In genomic region chr17:143785-144281, GRCh38 we compare ENCODE assay signal across 9 cellular contexts. TPM values are rescaled to one million over a fixed set of nuclear protein-coding genes. Genes with fewer than 3 reads are reported as not detected.
DNase-seq lines count a peak whose midpoint lies in the region; ATAC-seq and TF ChIP-seq lines count a peak whose summit lies in the region.
"Had no signal": no experiment of that assay in that cellular context is flagged by ENCODE, and none has a peak within 500 bp of the region (broad histone marks: within the 10 kb centered on the region; RNA-seq: fewer than 3 reads in every experiment).

No MANE protein-coding gene starts in this region.

- H3K36me3 ChIP-seq in endodermal cell (ENCODE audit: control insufficient read depth, insufficient read depth, low read length) (no peaks in the 10 kb centered on the region), mucosa of descending colon (ENCODE audit: low read depth) (no peaks in the 10 kb centered on the region)

- intact Hi-C loops in mucosa of descending colon (cut with DNase I, micrococcal nuclease): no loop called here

- no peaks in the 10 kb centered on the region for H3K4me1 ChIP-seq in endodermal cell (ENCODE audit: control insufficient read depth, insufficient read depth, low read length)
- no peaks in the 10 kb centered on the region for H3K4me1 ChIP-seq in mucosa of descending colon (ENCODE audit: low read depth)

- H3K4me3 ChIP-seq in endodermal cell (ENCODE audit: low read length): no peak overlapping the region
- H3K4me3 ChIP-seq in mucosa of descending colon: no peak overlapping the region

- WGBS in endodermal cell (ENCODE audit: insufficient coverage in 1 of 2, insufficient read length in 1 of 2), 2 experiments: 7 to 11% methylated on average over 16 to 44 of the region's 44 CpGs

- H3K9me3 ChIP-seq in endodermal cell (ENCODE audit: control insufficient read depth, low read length) (no peaks in the 10 kb centered on the region), mucosa of descending colon (no peaks in the 10 kb centered on the region)

- peaks cover 4% of the 10 kb centered on the region for H3K27me3 Mint-ChIP-seq in endodermal cell (ENCODE audit: insufficient read depth)
- H3K27me3 Mint-ChIP-seq: activated naive CD8-positive, alpha-beta T cell had no signal

- H3K4me1 Mint-ChIP-seq in endodermal cell: no peaks in the 10 kb centered on the region

- TF ChIP-seq CTCF in endodermal cell (conservative IDR thresholded peaks at IDR 0.05) (peak; percentile 88), mucosa of descending colon (IDR thresholded peaks at IDR 0.05) (peak; percentile 99)

- H3K36me3 Mint-ChIP-seq in endodermal cell (ENCODE audit: low read depth): no peaks in the 10 kb centered on the region
- H3K36me3 Mint-ChIP-seq: activated naive CD8-positive, alpha-beta T cell had no signal

- H3K27ac Mint-ChIP-seq in endodermal cell: no peak overlapping the region
- H3K27ac Mint-ChIP-seq: activated naive CD8-positive, alpha-beta T cell had no signal

- ATAC-seq in HG02885 (IDR thresholded peaks at IDR 0.05; ENCODE audit: poor library complexity, unreplicated experiment) (peak; percentile 71), mucosa of descending colon (peak; percentile 99), GM21737 (IDR thresholded peaks at IDR 0.05; ENCODE audit: unreplicated experiment) (no peak)

- no peak overlapping the region for H3K4me3 Mint-ChIP-seq in endodermal cell
- H3K4me3 Mint-ChIP-seq: activated naive CD8-positive, alpha-beta T cell had no signal

- H3K9ac ChIP-seq in endodermal cell (ENCODE audit: extremely low read depth, low read length, poor library complexity, severe bottlenecking): no peak overlapping the region

- H3K27ac ChIP-seq in endodermal cell (ENCODE audit: low read depth, low read length): no peak overlapping the region

- peaks cover 18% of the 10 kb centered on the region for H3K27me3 ChIP-seq in endodermal cell (ENCODE audit: control insufficient read depth, insufficient read depth, low read length, poor library complexity, severe bottlenecking)

- H3K9me3 Mint-ChIP-seq in endodermal cell: no peaks in the 10 kb centered on the region

- peak; percentile 88 for DNase-seq in D341Med (ENCODE audit: low spot score)
- DNase-seq in NOMO-1 treated with dmso at 0.1 percent for 144 hours (lab: John Stamatoyannopoulos, UW; ENCODE audit: unreplicated experiment): peak; percentile 56
- DNase-seq in activated CD8-positive, alpha-beta memory T cell treated with anti-CD3 and anti-CD28 coated beads, Interleukin-2, amount 50 U/mL, for 1 hour (ENCODE audit: extremely low read depth): peak; percentile 32
- peak; percentile 99 for DNase-seq in endodermal cell
- peak; percentile 82 to 95 (median 87) for DNase-seq in mucosa of descending colon
- DNase-seq in stimulated activated CD8-positive, alpha-beta memory T cell treated with anti-CD3 and anti-CD28 coated beads, Interleukin-2, amount 100 ng/mL, for 48 hours (ENCODE audit: low read depth in 2 of 2): peak; percentile 79 to 84

RNA-seq across cellular contexts. Expression of gene SCGB1C2, which starts 6.5 kb away (rescaled TPM):
- total RNA-seq in endodermal cell (not detected), mucosa of descending colon (not detected)
- not detected for polyA plus RNA-seq in endodermal cell (2013, experiment 1 of 2)
- not detected for polyA plus RNA-seq in endodermal cell (2013, experiment 2 of 2)

RNA-seq across cellular contexts. Expression of gene DOC2B, which starts 37.6 kb away (rescaled TPM):
- 1 to 10 TPM; 1.4 to 2.6 TPM for total RNA-seq in endodermal cell
- polyA plus RNA-seq in endodermal cell (2013, experiment 1 of 2): 4.2 TPM
- polyA plus RNA-seq in endodermal cell (2013, experiment 2 of 2): 3.7 TPM
- total RNA-seq in mucosa of descending colon: 1 to 10 TPM; 3.2 to 6.7 (median 4.0) TPM

Comparison
In these comparisons a context has a peak if more than half of its experiments do, and no peak if none do; other contexts are left out.
1. DNase-seq: peak in every context shown above with its lines; median percentile 99 in endodermal cell; 88 in D341Med; 87 in mucosa of descending colon; 82 in stimulated activated CD8-positive, alpha-beta memory T cell treated with anti-CD3 and anti-CD28 coated beads, Interleukin-2, amount 100 ng/mL, for 48 hours; 56 in NOMO-1 treated with dmso at 0.1 percent for 144 hours; 32 in activated CD8-positive, alpha-beta memory T cell treated with anti-CD3 and anti-CD28 coated beads, Interleukin-2, amount 50 U/mL, for 1 hour.